Comparison of ENCODE assay signal across 22 cellular contexts in the genomic region with DNA sequence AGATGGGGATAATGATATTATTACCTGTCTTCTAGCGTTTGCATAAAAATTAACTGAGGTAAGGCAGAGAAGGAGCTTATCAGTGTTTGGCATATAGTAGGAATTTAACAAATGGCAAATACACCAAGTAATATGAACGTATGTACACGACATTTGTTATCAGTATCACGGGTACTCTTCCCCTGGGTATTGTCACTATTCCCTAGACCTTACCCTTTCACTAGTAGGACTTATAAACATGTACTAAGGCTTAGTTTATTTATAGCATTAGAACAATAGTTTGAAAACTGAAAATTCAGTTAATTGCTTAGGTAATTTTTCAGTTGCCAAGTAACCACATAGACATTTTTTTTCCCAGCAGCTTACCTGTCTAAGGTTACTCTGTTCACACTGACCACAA.
"Had no signal": no experiment of that assay in that cellular context is flagged by ENCODE, and none has a peak within 500 bp of the region (broad histone marks: within the 10 kb centered on the region; RNA-seq: fewer than 3 reads in every experiment).

No MANE protein-coding gene starts in this region.

- ATAC-seq: HepG2, Panc1, PC-3, Right ventricle myocardium inferior, SK-N-SH treated with all-trans-retinoic acid at 6 μM for 48 hours had no signal

- FAIRE-seq: HepG2 had no signal

- DNase-seq: IMR-90; Karpas-422; KG1; MG63; NCI-H1092 treated with DMSO at 0.1 percent for 48 hours; NCI-H1436 treated with DMSO at 0.1 percent for 48 hours; NCI-H1694; NCI-H187 treated with DMSO at 0.1 percent for 48 hours; NCI-H2029 treated with DMSO at 0.1 percent for 48 hours; NCI-H2107; NCI-H2227 treated with DMSO at 0.1 percent for 48 hours; NCI-H524; NCI-H526 treated with DMSO at 0.1 percent for 48 hours; NK-92 treated with Interleukin-12 subunit alpha and Interleukin-12 subunit beta, amount 100 ng/mL, for 24 hours; PC-3; SHP77 treated with DMSO at 0.1 percent for 48 hours; SJCRH30; T-helper 1 cell had no signal
